11 cellular contexts compared by ENCODE assay signal in the genomic region with DNA sequence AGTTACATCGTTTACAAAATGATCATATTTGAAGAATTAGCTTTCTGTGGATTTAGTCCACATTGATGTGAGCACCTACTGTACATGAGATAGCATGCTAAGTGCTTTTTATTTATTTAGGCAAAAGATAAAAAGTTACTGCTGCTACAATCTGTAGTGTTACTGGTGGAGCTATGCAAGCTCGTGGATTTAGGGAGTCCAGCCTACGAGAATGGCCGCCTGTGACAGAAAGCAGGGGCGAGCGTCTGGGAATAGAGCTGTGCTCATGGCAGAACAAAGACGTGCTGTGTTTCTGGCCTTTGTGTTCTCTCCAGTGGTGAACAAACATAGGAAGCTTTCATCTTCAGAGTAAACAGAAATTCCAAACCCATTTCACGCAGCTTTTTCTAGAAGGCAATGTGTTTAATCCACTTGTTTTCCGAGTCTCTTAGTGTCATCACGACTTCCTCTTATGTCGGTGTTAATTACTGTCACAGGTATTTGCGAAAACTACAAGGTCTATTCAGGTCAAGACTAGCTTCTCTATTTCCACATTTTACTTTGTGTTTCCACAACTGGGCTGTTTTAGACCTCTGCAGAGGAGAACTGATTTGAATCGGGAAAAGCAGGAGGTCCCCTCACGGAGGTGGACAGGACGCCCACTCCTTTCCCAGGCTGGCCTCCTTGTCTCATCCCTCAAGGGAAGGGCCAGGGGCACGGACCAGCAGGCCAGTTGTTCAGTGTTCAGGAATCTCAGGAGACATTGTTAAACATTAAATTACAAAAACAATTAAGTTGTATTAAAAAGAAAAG.
A peak's percentile ranks its signal among the peaks of the same experiment; 100 is the strongest.
DNase-seq lines count a peak whose midpoint lies in the region; ATAC-seq and TF ChIP-seq lines count a peak whose summit lies in the region.
"Had no signal": no experiment of that assay in that cellular context is flagged by ENCODE, and none has a peak within 500 bp of the region (broad histone marks: within the 10 kb centered on the region; RNA-seq: fewer than 3 reads in every experiment).

No MANE protein-coding gene starts in this region.

- H3K27ac Mint-ChIP-seq in H9 = peak overlapping the region in 2 of 3 experiments; percentile 5 to 79; a peak in 5 of 7 replicates
- H3K27ac Mint-ChIP-seq in glutamatergic neuron (ENCODE audit: unreplicated experiment) = peak overlapping the region; percentile 83
- peak overlapping the region; percentile 93 for H3K27ac Mint-ChIP-seq in progenitor cell of endocrine pancreas
- H3K27ac Mint-ChIP-seq in immature natural killer cell = no peak overlapping the region
- H3K27ac Mint-ChIP-seq: activated naive CD8-positive, alpha-beta T cell treated with anti-CD3 and anti-CD28 coated beads, Interleukin-2, amount 50 U/mL, for 24 hours had no signal

- H3K4me2 ChIP-seq in H9 (ENCODE audit: insufficient read depth, insufficient read length, low read length) = no peak overlapping the region

- H3K27me3 Mint-ChIP-seq in H9 (ENCODE audit: low read depth) (no peaks in the 10 kb centered on the region), glutamatergic neuron (ENCODE audit: unreplicated experiment) (peaks cover 12% of the 10 kb centered on the region), progenitor cell of endocrine pancreas (no peaks in the 10 kb centered on the region), immature natural killer cell (ENCODE audit: low read depth in 3 of 3) (peaks cover 0 to 2% (median 0%) of the 10 kb centered on the region in 3 donors)
- H3K27me3 Mint-ChIP-seq: activated naive CD8-positive, alpha-beta T cell treated with anti-CD3 and anti-CD28 coated beads, Interleukin-2, amount 50 U/mL, for 24 hours had no signal

- WGBS in H9 (ENCODE audit: extremely low coverage, insufficient read length, low lambda C conversion rate) = no CpG with 5 or more reads among the region's 16 CpGs

- no peak overlapping the region for H3K4me3 ChIP-seq in lower lobe of right lung

- DNase-seq in H9 (no peak), NCI-H774 (lab: John Stamatoyannopoulos, UW) (peak; percentile 81), glutamatergic neuron (no peak), progenitor cell of endocrine pancreas (ENCODE audit: low spot score, unreplicated experiment) (no peak), lower lobe of right lung (no peak), immature natural killer cell (no peak)
- DNase-seq: activated naive CD8-positive, alpha-beta T cell treated with anti-CD3 and anti-CD28 coated beads, Interleukin-2, amount 50 U/mL, for 24 hours; GOT3; stimulated activated CD4-positive, alpha-beta T cell treated with anti-CD3 and anti-CD28 coated beads, Interleukin-4, amount 100 ng/mL, for 1 hour had no signal

- H3K23me2 ChIP-seq in H9 (ENCODE audit: insufficient read length, low read depth, low read length, poor library complexity, severe bottlenecking) = peaks cover 3% of the 10 kb centered on the region

- H2BK20ac ChIP-seq in H9 (ENCODE audit: low read depth, low read length, poor library complexity, severe bottlenecking) = no peak overlapping the region

- H3K14ac ChIP-seq in H9 (ENCODE audit: insufficient read depth, low read length) = no peak overlapping the region; the same call in 1 of the 2 replicates

- peaks cover 3% of the 10 kb centered on the region for H3K79me1 ChIP-seq in H9 (ENCODE audit: insufficient read depth, low read depth, low read length, poor library complexity, severe bottlenecking)

- no peak overlapping the region for H2AK5ac ChIP-seq in H9 (ENCODE audit: insufficient read length, low read length)

- H3K27me3 ChIP-seq in H9 (ENCODE audit: insufficient read depth, low read length) (no peaks in the 10 kb centered on the region), lower lobe of right lung (ENCODE audit: low read depth) (no peaks in the 10 kb centered on the region)

- H3K9me3 Mint-ChIP-seq in H9 = no peaks in the 10 kb centered on the region
- H3K9me3 Mint-ChIP-seq in glutamatergic neuron (ENCODE audit: unreplicated experiment) = peaks cover 4% of the 10 kb centered on the region
- peaks cover 3% of the 10 kb centered on the region for H3K9me3 Mint-ChIP-seq in progenitor cell of endocrine pancreas (ENCODE audit: low read depth)
- H3K9me3 Mint-ChIP-seq in immature natural killer cell = no peaks in the 10 kb centered on the region
- H3K9me3 Mint-ChIP-seq: activated naive CD8-positive, alpha-beta T cell treated with anti-CD3 and anti-CD28 coated beads, Interleukin-2, amount 50 U/mL, for 24 hours had no signal

- no peak overlapping the region for H2BK15ac ChIP-seq in H9 (ENCODE audit: low read depth, low read length)

- peaks cover 5% of the 10 kb centered on the region for H3K36me3 ChIP-seq in lower lobe of right lung

- H3K4me1 ChIP-seq in H9 (ENCODE audit: insufficient read depth, low read length) (no peaks in the 10 kb centered on the region), lower lobe of right lung (peaks cover 45% of the 10 kb centered on the region)

- no peak for ATAC-seq in lower lobe of right lung
- ATAC-seq in HG02610 (IDR thresholded peaks at IDR 0.05; ENCODE audit: unreplicated experiment) = no peak
- ATAC-seq in GM21825 (IDR thresholded peaks at IDR 0.05; ENCODE audit: unreplicated experiment) = no peak
- ATAC-seq: activated naive CD8-positive, alpha-beta T cell treated with anti-CD3 and anti-CD28 coated beads, Interleukin-2, amount 50 U/mL, for 24 hours had no signal

- no peak overlapping the region for H4K5ac ChIP-seq in H9 (ENCODE audit: insufficient read length, low read depth, low read length)

- no peaks in the 10 kb centered on the region for H4K20me1 ChIP-seq in H9 (ENCODE audit: control insufficient read depth, insufficient read depth, insufficient read length)

- H3K36me3 Mint-ChIP-seq in H9 (ENCODE audit: insufficient read depth in 1 of 3, low read depth in 3 of 3) (peaks cover 2 to 5% (median 4%) of the 10 kb centered on the region in 3 experiments; a peak in 4 of 7 replicates), glutamatergic neuron (ENCODE audit: unreplicated experiment) (peaks cover 4% of the 10 kb centered on the region), progenitor cell of endocrine pancreas (ENCODE audit: insufficient read depth) (peaks cover 15% of the 10 kb centered on the region), immature natural killer cell (peaks cover 0 to 5% (median 0%) of the 10 kb centered on the region in 3 donors)

- intact Hi-C loops in lower lobe of right lung (cut with DNase I) = no loop called here

- H3T11ph ChIP-seq in H9 (ENCODE audit: low read length) = no peak overlapping the region

- no peak for TF ChIP-seq CTCF in H9 (conservative IDR thresholded peaks at IDR 0.05)
- no peak for TF ChIP-seq CTCF in glutamatergic neuron (IDR thresholded peaks at IDR 0.05; ENCODE audit: partially characterized antibody, unreplicated experiment)
- TF ChIP-seq CTCF in progenitor cell of endocrine pancreas (IDR thresholded peaks at IDR 0.05; ENCODE audit: unreplicated experiment) = no peak
- no peak for TF ChIP-seq CTCF in lower lobe of right lung (IDR thresholded peaks at IDR 0.05)

- H3K4me1 Mint-ChIP-seq in H9 (peaks cover 20 to 30% of the 10 kb centered on the region in 2 experiments), glutamatergic neuron (ENCODE audit: low read depth, unreplicated experiment) (peaks cover 44% of the 10 kb centered on the region), progenitor cell of endocrine pancreas (ENCODE audit: low read depth) (peaks cover 31% of the 10 kb centered on the region), immature natural killer cell (peaks cover 8 to 11% of the 10 kb centered on the region in 2 donors)

- H3K27ac ChIP-seq in H9 (ENCODE audit: insufficient read length, low read depth, low read length) = no peak overlapping the region
- no peak overlapping the region for H3K27ac ChIP-seq in lower lobe of right lung

- no peak overlapping the region for H3K9ac ChIP-seq in H9 (ENCODE audit: extremely low read depth, insufficient read length, low read length)

- H3K4ac ChIP-seq in H9 (ENCODE audit: low read depth, low read length) = no peak overlapping the region

- no peak overlapping the region for H4K91ac ChIP-seq in H9 (ENCODE audit: insufficient read length, low read depth, low read length)

- no peak overlapping the region for H2BK5ac ChIP-seq in H9 (ENCODE audit: insufficient read length, low read length)

- no peaks in the 10 kb centered on the region; the same call in 1 of the 2 replicates for H3K79me2 ChIP-seq in H9 (ENCODE audit: insufficient read depth, low read length)

- H3K56ac ChIP-seq in H9 (ENCODE audit: insufficient read length, low read depth, low read length) = no peak overlapping the region

- H3K4me3 Mint-ChIP-seq in H9 = no peak overlapping the region
- H3K4me3 Mint-ChIP-seq in glutamatergic neuron (ENCODE audit: unreplicated experiment) = peak overlapping the region; percentile 38
- peak overlapping the region; percentile 0 for H3K4me3 Mint-ChIP-seq in progenitor cell of endocrine pancreas (ENCODE audit: low read depth)
- no peak overlapping the region for H3K4me3 Mint-ChIP-seq in immature natural killer cell
- H3K4me3 Mint-ChIP-seq: activated naive CD8-positive, alpha-beta T cell treated with anti-CD3 and anti-CD28 coated beads, Interleukin-2, amount 50 U/mL, for 24 hours had no signal

- H2AFZ ChIP-seq in H9 (ENCODE audit: low read length) = no peak overlapping the region

- H3K23ac ChIP-seq in H9 (ENCODE audit: insufficient read length, low read depth, low read length) = no peak overlapping the region

- no peak overlapping the region for H4K8ac ChIP-seq in H9 (replicated peaks; ENCODE audit: insufficient read length, low read depth, low read length)

- H2BK120ac ChIP-seq in H9 (ENCODE audit: low read depth, low read length, poor library complexity, severe bottlenecking) = no peak overlapping the region

- H3K9me3 ChIP-seq in H9 (ENCODE audit: control insufficient read depth, low read depth, low read length) (no peaks in the 10 kb centered on the region), lower lobe of right lung (no peaks in the 10 kb centered on the region)

- H3K18ac ChIP-seq in H9 (ENCODE audit: insufficient read length, low read depth, low read length) = no peak overlapping the region

- no peak overlapping the region for H2BK12ac ChIP-seq in H9 (ENCODE audit: insufficient read length, low read depth, low read length)

Comparison
In these comparisons a context has a peak if more than half of its experiments do, and no peak if none do; other contexts are left out.
1. H3K27ac Mint-ChIP-seq: peak in H9 (2 of 3), glutamatergic neuron (single experiment) and progenitor cell of endocrine pancreas (single experiment); none in immature natural killer cell (0 of 6).
2. H3K4me3 Mint-ChIP-seq: peak in glutamatergic neuron (single experiment) and progenitor cell of endocrine pancreas (single experiment); none in H9 (0 of 2) and immature natural killer cell (0 of 5).